ENCODE assay signal across 1 cellular context in the genomic region with DNA sequence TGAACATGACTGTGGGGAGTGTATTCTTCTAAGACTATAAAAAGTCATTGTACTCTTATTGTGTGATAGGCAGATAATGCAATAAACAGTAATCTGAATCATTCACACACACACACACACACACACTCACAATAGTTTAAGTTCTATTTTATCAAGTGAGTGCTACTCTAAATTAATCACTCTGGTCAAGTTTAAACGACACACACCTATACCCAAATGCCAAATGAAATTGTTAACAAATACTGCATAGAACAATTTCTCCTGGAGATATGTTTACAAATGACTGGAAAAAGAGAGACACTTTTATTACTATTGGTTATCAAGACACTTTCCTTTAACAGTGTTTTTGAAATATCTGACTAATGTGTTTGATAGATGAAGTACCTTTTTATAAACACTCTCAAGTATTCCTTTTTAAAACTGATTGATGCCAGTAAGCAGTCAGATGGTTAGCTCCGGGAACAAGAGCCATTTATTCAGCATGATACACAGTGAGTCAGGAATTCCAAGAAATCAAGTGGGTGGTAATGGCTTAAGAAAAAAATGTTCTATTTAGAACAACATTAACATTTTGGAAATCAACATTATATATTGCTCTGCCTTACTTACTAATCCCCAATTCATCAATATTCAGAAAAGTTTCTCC.
TF ChIP-seq lines count a peak whose summit lies in the region.

No MANE protein-coding gene starts in this region.

TF ChIP-seq in HCT116, 20 proteins besides CTCF, POLR2A, EP300 and RAD21 (continued from another document):
- TF ChIP-seq POLR2AphosphoS5 (IDR thresholded peaks at IDR 0.05; ENCODE audit: low read depth, low read length), result no peak
